Comparison of ENCODE assay signal across 14 cellular contexts in genomic region chr1:43296207-43296606, GRCh38. TPM values are rescaled to one million over a fixed set of nuclear protein-coding genes. Genes with fewer than 3 reads are reported as not detected.
A peak's percentile ranks its signal among the peaks of the same experiment; 100 is the strongest.
DNase-seq lines count a peak whose midpoint lies in the region; ATAC-seq and TF ChIP-seq lines count a peak whose summit lies in the region.
"Had no signal": no experiment of that assay in that cellular context is flagged by ENCODE, and none has a peak within 500 bp of the region (broad histone marks: within the 10 kb centered on the region; RNA-seq: fewer than 3 reads in every experiment).

No MANE protein-coding gene starts in this region.

- WGBS in right lobe of liver (ENCODE audit: insufficient coverage, low coverage, low lambda C conversion rate, missing lambda C conversion rate): 60% methylated on average over 1 of the region's 1 CpG
- 29 to 43% methylated on average over 1 of the region's 1 CpG for WGBS in testis, 2 donors

- H3K4me1 Mint-ChIP-seq in activated naive CD4-positive, alpha-beta T cell treated with anti-CD3 and anti-CD28 coated beads, Interleukin-2, amount 10 ng/mL, durations not matched to agents 7 days and 5 days: peaks cover 38% of the 10 kb centered on the region
- H3K4me1 Mint-ChIP-seq in activated T-helper 2 cell treated with anti-CD3 and anti-CD28 coated beads, Interferon-gamma antibody, Interleukin-2, Interleukin-4, amounts not matched to agents 10 μg/mL and 5 μg/mL and 100 μg/mL, durations not matched to agents 14 hours and 24 hours and 36 hours (ENCODE audit: low read depth): peaks cover 22% of the 10 kb centered on the region

- intact Hi-C loops in activated T-helper 2 cell treated with anti-CD3 and anti-CD28 coated beads, Interferon-gamma antibody, Interleukin-2, Interleukin-4, amounts not matched to agents 10 μg/mL and 5 μg/mL and 100 μg/mL, durations not matched to agents 14 hours and 24 hours and 36 hours (cut with micrococcal nuclease): loop anchor here (5.0 kb wide), 1 partner anchor 51 kb away; no protein-coding TSS in a partner anchor
- intact Hi-C loops in right lobe of liver (cut with DNase I) (no loop called here), testis (cut with DNase I; ENCODE audit: low total_unique reads) (no loop called here)

- H3K4me3 ChIP-seq in right lobe of liver (no peak overlapping the region), testis (no peak overlapping the region)

- H3K36me3 ChIP-seq in right lobe of liver (no peaks in the 10 kb centered on the region), testis (ENCODE audit: low read depth, missing control alignments) (no peaks in the 10 kb centered on the region)

- no peak overlapping the region for H3K4me3 Mint-ChIP-seq in activated naive CD4-positive, alpha-beta T cell treated with anti-CD3 and anti-CD28 coated beads, Interleukin-2, amount 10 ng/mL, durations not matched to agents 7 days and 5 days
- H3K4me3 Mint-ChIP-seq in activated T-helper 2 cell treated with anti-CD3 and anti-CD28 coated beads, Interferon-gamma antibody, Interleukin-2, Interleukin-4, amounts not matched to agents 10 μg/mL and 5 μg/mL and 100 μg/mL, durations not matched to agents 14 hours and 24 hours and 36 hours (ENCODE audit: low read depth): no peak overlapping the region
- H3K4me3 Mint-ChIP-seq: dendritic cell treated with granulocyte-macrophage colony-stimulating factor and Interleukin-4, amounts not matched to agents 40 ng/mL and 50 ng/mL, for 4 days had no signal

- no peak for DNase-seq in activated naive CD4-positive, alpha-beta T cell treated with anti-CD3 and anti-CD28 coated beads, Interleukin-2, amount 10 ng/mL, durations not matched to agents 7 days and 5 days
- no peak for DNase-seq in activated naive CD4-positive, alpha-beta T cell treated with Interleukin-2 at 50 U/mL for 16 hours
- DNase-seq in activated T-helper 2 cell treated with anti-CD3 and anti-CD28 coated beads, Interferon-gamma antibody, Interleukin-2, Interleukin-4, amounts not matched to agents 10 μg/mL and 5 μg/mL and 100 μg/mL, durations not matched to agents 14 hours and 24 hours and 36 hours (ENCODE audit: low spot score): no peak
- DNase-seq in right lobe of liver: no peak
- DNase-seq in testis: no peak
- no peak for DNase-seq in GOT3 (lab: John Stamatoyannopoulos, UW)
- no peak for DNase-seq in stimulated activated naive CD4-positive, alpha-beta T cell (lab: John Stamatoyannopoulos, UW)
- DNase-seq: activated effector memory CD4-positive, alpha-beta T cell treated with Interleukin-2 at 50 U/mL for 16 hours; NCI-H2227 treated with DMSO at 0.1 percent for 48 hours had no signal

- H3K4me1 ChIP-seq in right lobe of liver (peaks cover 0 to 8% (median 4%) of the 10 kb centered on the region in 4 donors), testis (peaks cover 13% of the 10 kb centered on the region)

- H3K9me3 ChIP-seq in right lobe of liver (no peaks in the 10 kb centered on the region), testis (no peaks in the 10 kb centered on the region)

- no peaks in the 10 kb centered on the region for H3K9me3 Mint-ChIP-seq in activated naive CD4-positive, alpha-beta T cell treated with anti-CD3 and anti-CD28 coated beads, Interleukin-2, amount 10 ng/mL, durations not matched to agents 7 days and 5 days
- H3K9me3 Mint-ChIP-seq in activated T-helper 2 cell treated with anti-CD3 and anti-CD28 coated beads, Interferon-gamma antibody, Interleukin-2, Interleukin-4, amounts not matched to agents 10 μg/mL and 5 μg/mL and 100 μg/mL, durations not matched to agents 14 hours and 24 hours and 36 hours: no peaks in the 10 kb centered on the region
- H3K9me3 Mint-ChIP-seq: dendritic cell treated with granulocyte-macrophage colony-stimulating factor and Interleukin-4, amounts not matched to agents 40 ng/mL and 50 ng/mL, for 4 days had no signal

- H3K27me3 Mint-ChIP-seq in activated naive CD4-positive, alpha-beta T cell treated with anti-CD3 and anti-CD28 coated beads, Interleukin-2, amount 10 ng/mL, durations not matched to agents 7 days and 5 days: peaks cover 9% of the 10 kb centered on the region
- H3K27me3 Mint-ChIP-seq in activated T-helper 2 cell treated with anti-CD3 and anti-CD28 coated beads, Interferon-gamma antibody, Interleukin-2, Interleukin-4, amounts not matched to agents 10 μg/mL and 5 μg/mL and 100 μg/mL, durations not matched to agents 14 hours and 24 hours and 36 hours (ENCODE audit: low read depth): no peaks in the 10 kb centered on the region
- H3K27me3 Mint-ChIP-seq: dendritic cell treated with granulocyte-macrophage colony-stimulating factor and Interleukin-4, amounts not matched to agents 40 ng/mL and 50 ng/mL, for 4 days had no signal

- TF ChIP-seq POLR2A in right lobe of liver (IDR thresholded peaks at IDR 0.05) (no peak), testis (IDR thresholded peaks at IDR 0.05) (no peak)

- H3K36me3 Mint-ChIP-seq in activated naive CD4-positive, alpha-beta T cell treated with anti-CD3 and anti-CD28 coated beads, Interleukin-2, amount 10 ng/mL, durations not matched to agents 7 days and 5 days: no peaks in the 10 kb centered on the region
- no peaks in the 10 kb centered on the region for H3K36me3 Mint-ChIP-seq in activated T-helper 2 cell treated with anti-CD3 and anti-CD28 coated beads, Interferon-gamma antibody, Interleukin-2, Interleukin-4, amounts not matched to agents 10 μg/mL and 5 μg/mL and 100 μg/mL, durations not matched to agents 14 hours and 24 hours and 36 hours (ENCODE audit: low read depth)

- no peak for TF ChIP-seq CTCF in right lobe of liver (IDR thresholded peaks at IDR 0.05)
- TF ChIP-seq CTCF in testis (IDR thresholded peaks at IDR 0.05): no peak

- H3K27ac Mint-ChIP-seq in activated naive CD4-positive, alpha-beta T cell treated with anti-CD3 and anti-CD28 coated beads, Interleukin-2, amount 10 ng/mL, durations not matched to agents 7 days and 5 days: peak overlapping the region; percentile 87
- peak overlapping the region; percentile 97 for H3K27ac Mint-ChIP-seq in activated T-helper 2 cell treated with anti-CD3 and anti-CD28 coated beads, Interferon-gamma antibody, Interleukin-2, Interleukin-4, amounts not matched to agents 10 μg/mL and 5 μg/mL and 100 μg/mL, durations not matched to agents 14 hours and 24 hours and 36 hours
- H3K27ac Mint-ChIP-seq: dendritic cell treated with granulocyte-macrophage colony-stimulating factor and Interleukin-4, amounts not matched to agents 40 ng/mL and 50 ng/mL, for 4 days had no signal

- H3K27me3 ChIP-seq in right lobe of liver: no peaks in the 10 kb centered on the region
- no peaks in the 10 kb centered on the region for H3K27me3 ChIP-seq in testis

- no peak for ATAC-seq in right lobe of liver
- ATAC-seq in HG03354 (IDR thresholded peaks at IDR 0.05; ENCODE audit: poor library complexity, severe bottlenecking, unreplicated experiment): no peak

- H3K27ac ChIP-seq in right lobe of liver (peak overlapping the region; percentile 25 to 44 (median 28)), testis (peak overlapping the region; percentile 34 to 72)

- CTCF ChIA-PET in activated naive CD4-positive, alpha-beta T cell treated with anti-CD3 and anti-CD28 coated beads, Interleukin-2, amount 10 ng/mL, durations not matched to agents 7 days and 5 days (lab: Charles Lee): no interaction called here

RNA-seq across cellular contexts. Expression of gene TIE1, which starts 4.6 kb away (rescaled TPM):
- total RNA-seq in activated T-helper 2 cell treated with anti-CD3 and anti-CD28 coated beads, Interferon-gamma antibody, Interleukin-2, Interleukin-4, amounts not matched to agents 10 μg/mL and 5 μg/mL and 100 μg/mL, durations not matched to agents 14 hours and 24 hours and 36 hours: 2.9 and 3.1 TPM in 2 replicates
- total RNA-seq in right lobe of liver (10 to 100 TPM in 1 of 6 experiments, 1 to 10 TPM in 5; 5.8 to 12.2 (median 8.0) TPM), testis (10 to 100 TPM; 10.5 to 16.8 TPM)
- polyA plus RNA-seq in testis (ENCODE audit: insufficient read depth, low read depth, low replicate concordance): 10.9 TPM

RNA-seq across cellular contexts. Expression of gene C1orf210, which starts 10.8 kb away (rescaled TPM):
- total RNA-seq in activated T-helper 2 cell treated with anti-CD3 and anti-CD28 coated beads, Interferon-gamma antibody, Interleukin-2, Interleukin-4, amounts not matched to agents 10 μg/mL and 5 μg/mL and 100 μg/mL, durations not matched to agents 14 hours and 24 hours and 36 hours: not detected in 2 replicates
- total RNA-seq in right lobe of liver (1 to 10 TPM in 4 of 6 experiments, under 1 TPM in 2; 0.58 to 2.7 (median 1.7) TPM), testis (under 1 TPM in 1 of 2 donors, not detected in 1; 0.25 TPM)
- polyA plus RNA-seq in testis (ENCODE audit: insufficient read depth, low read depth, low replicate concordance): 0.71 TPM
- total RNA-seq: lung microvascular endothelial cell, M059J, RPMI7951 had no signal

RNA-seq across cellular contexts. Expression of gene TMEM125, which starts 26.4 kb away (rescaled TPM):
- total RNA-seq in activated T-helper 2 cell treated with anti-CD3 and anti-CD28 coated beads, Interferon-gamma antibody, Interleukin-2, Interleukin-4, amounts not matched to agents 10 μg/mL and 5 μg/mL and 100 μg/mL, durations not matched to agents 14 hours and 24 hours and 36 hours: not detected in 2 replicates
- total RNA-seq in right lobe of liver (under 1 TPM in 2 of 6 experiments, not detected in 4; 0.21 to 0.27 TPM), testis (1 to 10 TPM in 1 of 2 donors, under 1 TPM in 1; 0.71 to 2.0 TPM)
- polyA plus RNA-seq in testis (ENCODE audit: insufficient read depth, low read depth, low replicate concordance): 2.2 TPM
- total RNA-seq: lung microvascular endothelial cell, M059J, RPMI7951 had no signal

RNA-seq across cellular contexts. Expression of gene MPL, which starts 41.4 kb away (rescaled TPM):
- total RNA-seq in activated T-helper 2 cell treated with anti-CD3 and anti-CD28 coated beads, Interferon-gamma antibody, Interleukin-2, Interleukin-4, amounts not matched to agents 10 μg/mL and 5 μg/mL and 100 μg/mL, durations not matched to agents 14 hours and 24 hours and 36 hours: not detected in 2 replicates
- total RNA-seq in right lobe of liver (under 1 TPM in 1 of 6 experiments, not detected in 5; 0.59 TPM), testis (under 1 TPM; 0.47 to 0.56 TPM)
- polyA plus RNA-seq in testis (ENCODE audit: insufficient read depth, low read depth, low replicate concordance): 0.32 TPM
- total RNA-seq: M059J, RPMI7951 had no signal
